Comparison of ENCODE assay signal across 8 cellular contexts in genomic region chr17:78925234-78925633, GRCh38. TPM values are rescaled to one million over a fixed set of nuclear protein-coding genes. Genes with fewer than 3 reads are reported as not detected.
DNase-seq lines count a peak whose midpoint lies in the region; ATAC-seq, FAIRE-seq and TF ChIP-seq lines count a peak whose summit lies in the region.

Gene TIMP2 (minus strand): TSS chr17:78925387. CDS start chr17:78925088, 299 bp downstream.

- 0 to 1% methylated on average over 11 to 52 of the region's 52 CpGs for WGBS in pancreas, 2 donors
- under 1% methylated on average over 52 of the region's 52 CpGs for WGBS in thymus

- peak within 1 kb of the TSS; percentile 57 to 91 (median 86) for H3K27ac ChIP-seq in pancreas
- H3K27ac ChIP-seq in thymus (ENCODE audit: low read depth), result peak within 1 kb of the TSS; percentile 74

- TF ChIP-seq CTCF in pancreas (IDR thresholded peaks at IDR 0.05), result peak in 2 of 4 donors; percentile 18 to 19

- DNase-seq in DMS114 treated with DMSO at 0.1 percent for 48 hours (lab: John Stamatoyannopoulos, UW; ENCODE audit: unreplicated experiment) (peak; percentile 53), NAMALWA (ENCODE audit: low spot score) (peak; percentile 57), SKM-1 treated with dmso at 0.1 percent for 144 hours (lab: John Stamatoyannopoulos, UW; ENCODE audit: unreplicated experiment) (peak; percentile 77), adipocyte (ENCODE audit: low read depth) (peak; percentile 92), cardiac septum (ENCODE audit: low spot score) (peak; percentile 95), pancreas (peak; percentile 80 to 95 (median 90))

- no peak for FAIRE-seq in pancreas (lab: Jason Lieb, UNC)

- H3K9me3 ChIP-seq in adipocyte (ENCODE audit: control insufficient read depth, low read length) (no peaks in the 10 kb centered on the region), pancreas (no peaks in the 10 kb centered on the region), thymus (ENCODE audit: control insufficient read depth) (no peaks in the 10 kb centered on the region)

- intact Hi-C loops in cardiac septum (cut with DNase I), result no loop called here
- intact Hi-C loops in pancreas (cut with DNase I), result loop anchor here in 2 of 3 donors (10.0 kb wide), 1 partner anchor 50 kb away; no protein-coding TSS in a partner anchor

- H3K9ac ChIP-seq in adipocyte (ENCODE audit: low read length), result peak within 1 kb of the TSS; percentile 89

- H3K27me3 ChIP-seq in adipocyte (replicated peaks; ENCODE audit: control insufficient read depth, insufficient read depth, low read length), result no peaks in the 10 kb centered on the region
- H3K27me3 ChIP-seq in pancreas, result no peaks in the 10 kb centered on the region
- no peaks in the 10 kb centered on the region for H3K27me3 ChIP-seq in thymus (ENCODE audit: control insufficient read depth, insufficient read depth)

- H3K4me3 ChIP-seq in adipocyte (ENCODE audit: low read length), result peak within 1 kb of the TSS; percentile 90
- H3K4me3 ChIP-seq in pancreas, result peak within 1 kb of the TSS; percentile 57 to 74 (median 73)
- H3K4me3 ChIP-seq in thymus (ENCODE audit: low read length), result peak within 1 kb of the TSS; percentile 87

- H3K4me1 ChIP-seq in adipocyte (ENCODE audit: control insufficient read depth, insufficient read depth, low read length), result peaks cover 38% of the 10 kb centered on the region
- H3K4me1 ChIP-seq in pancreas, result peaks cover 18 to 32% (median 21%) of the 10 kb centered on the region in 3 donors
- peaks cover 28% of the 10 kb centered on the region for H3K4me1 ChIP-seq in thymus (ENCODE audit: control insufficient read depth, insufficient read depth, low read length)

- peak; percentile 46 to 68 (median 52) for ATAC-seq in pancreas
- ATAC-seq in GM18517 (IDR thresholded peaks at IDR 0.05; ENCODE audit: unreplicated experiment), result no peak

- no peaks in the 10 kb centered on the region for H3K36me3 ChIP-seq in adipocyte (ENCODE audit: control insufficient read depth, insufficient read depth, low read length, severe bottlenecking)
- no peaks in the 10 kb centered on the region for H3K36me3 ChIP-seq in pancreas
- H3K36me3 ChIP-seq in thymus (ENCODE audit: control insufficient read depth, insufficient read depth), result peaks cover 3% of the 10 kb centered on the region

RNA-seq across cellular contexts. Expression of gene TIMP2, which starts in this region (rescaled TPM):
- 95.5 TPM for total RNA-seq in cardiac septum
- 100 to 1,000 TPM in 1 of 6 donors, 10 to 100 TPM in 5; 39.9 to 128 (median 57.6) TPM for total RNA-seq in pancreas
- polyA plus RNA-seq in pancreas, result 10 to 100 TPM; 22.2 to 42.7 TPM
- polyA plus RNA-seq in thymus, result 27.5 TPM
